Comparison of ENCODE assay signal across 1 cellular context in genomic region chr19:33403221-33403972, GRCh38.
TF ChIP-seq lines count a peak whose summit lies in the region.

No MANE protein-coding gene starts in this region.

TF ChIP-seq in HepG2, 621 proteins besides CTCF, POLR2A, EP300 and RAD21 (continued from another document and continues in another):
- peak; percentile 98 for TF ChIP-seq POGK (CRISPR knock-in tag; conservative IDR thresholded peaks at IDR 0.05)
- peak; percentile 97 for TF ChIP-seq SRY (CRISPR knock-in tag; IDR thresholded peaks at IDR 0.05)
- no peak for TF ChIP-seq CENPX (CRISPR knock-in tag; IDR thresholded peaks at IDR 0.05)
- peak; percentile 62; the same call in 1 of the 2 replicates for TF ChIP-seq FOXA1 (IDR thresholded peaks at IDR 0.05)
- peak; percentile 95 for TF ChIP-seq FOXA1 (CRISPR knock-in tag; IDR thresholded peaks at IDR 0.05)
- peak; percentile 64; the same call in 1 of the 2 replicates for TF ChIP-seq SIX1 (CRISPR knock-in tag; IDR thresholded peaks at IDR 0.05; ENCODE audit: borderline replicate concordance)
- no peak for TF ChIP-seq MAFG (CRISPR knock-in tag; IDR thresholded peaks at IDR 0.05)
- no peak for TF ChIP-seq ATAD3A (CRISPR knock-in tag; IDR thresholded peaks at IDR 0.05)
- peak; percentile 54; the same call in 1 of the 2 replicates for TF ChIP-seq ZNF646 (CRISPR knock-in tag; IDR thresholded peaks at IDR 0.05)
- TF ChIP-seq, protein P1, sequence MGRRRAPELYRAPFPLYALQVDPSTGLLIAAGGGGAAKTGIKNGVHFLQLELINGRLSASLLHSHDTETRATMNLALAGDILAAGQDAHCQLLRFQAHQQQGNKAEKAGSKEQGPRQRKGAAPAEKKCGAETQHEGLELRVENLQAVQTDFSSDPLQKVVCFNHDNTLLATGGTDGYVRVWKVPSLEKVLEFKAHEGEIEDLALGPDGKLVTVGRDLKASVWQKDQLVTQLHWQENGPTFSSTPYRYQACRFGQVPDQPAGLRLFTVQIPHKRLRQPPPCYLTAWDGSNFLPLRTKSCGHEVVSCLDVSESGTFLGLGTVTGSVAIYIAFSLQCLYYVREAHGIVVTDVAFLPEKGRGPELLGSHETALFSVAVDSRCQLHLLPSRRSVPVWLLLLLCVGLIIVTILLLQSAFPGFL (CRISPR knock-in tag; IDR thresholded peaks at IDR 0.05): 0 out of 2 replicates have a peak, but pooled peaks have one; percentile 80
- peak; percentile 91 for TF ChIP-seq ZBTB3 (CRISPR knock-in tag; IDR thresholded peaks at IDR 0.05; ENCODE audit: borderline replicate concordance, low read depth)
- TF ChIP-seq TARDBP (CRISPR knock-in tag; IDR thresholded peaks at IDR 0.05): peak; percentile 93
- no peak for TF ChIP-seq ZBTB8A (CRISPR knock-in tag; IDR thresholded peaks at IDR 0.05; ENCODE audit: borderline replicate concordance, low read depth)
- TF ChIP-seq, protein P2, sequence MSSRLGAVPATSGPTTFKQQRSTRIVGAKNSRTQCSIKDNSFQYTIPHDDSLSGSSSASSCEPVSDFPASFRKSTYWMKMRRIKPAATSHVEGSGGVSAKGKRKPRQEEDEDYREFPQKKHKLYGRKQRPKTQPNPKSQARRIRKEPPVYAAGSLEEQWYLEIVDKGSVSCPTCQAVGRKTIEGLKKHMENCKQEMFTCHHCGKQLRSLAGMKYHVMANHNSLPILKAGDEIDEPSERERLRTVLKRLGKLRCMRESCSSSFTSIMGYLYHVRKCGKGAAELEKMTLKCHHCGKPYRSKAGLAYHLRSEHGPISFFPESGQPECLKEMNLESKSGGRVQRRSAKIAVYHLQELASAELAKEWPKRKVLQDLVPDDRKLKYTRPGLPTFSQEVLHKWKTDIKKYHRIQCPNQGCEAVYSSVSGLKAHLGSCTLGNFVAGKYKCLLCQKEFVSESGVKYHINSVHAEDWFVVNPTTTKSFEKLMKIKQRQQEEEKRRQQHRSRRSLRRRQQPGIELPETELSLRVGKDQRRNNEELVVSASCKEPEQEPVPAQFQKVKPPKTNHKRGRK (CRISPR knock-in tag; IDR thresholded peaks at IDR 0.05): 0 out of 2 replicates have a peak, but pooled peaks have one; percentile 16
- TF ChIP-seq ZNF850 (CRISPR knock-in tag; conservative IDR thresholded peaks at IDR 0.05): 0 out of 2 replicates have a peak, but pooled peaks have one; percentile 15
- TF ChIP-seq, protein P3, sequence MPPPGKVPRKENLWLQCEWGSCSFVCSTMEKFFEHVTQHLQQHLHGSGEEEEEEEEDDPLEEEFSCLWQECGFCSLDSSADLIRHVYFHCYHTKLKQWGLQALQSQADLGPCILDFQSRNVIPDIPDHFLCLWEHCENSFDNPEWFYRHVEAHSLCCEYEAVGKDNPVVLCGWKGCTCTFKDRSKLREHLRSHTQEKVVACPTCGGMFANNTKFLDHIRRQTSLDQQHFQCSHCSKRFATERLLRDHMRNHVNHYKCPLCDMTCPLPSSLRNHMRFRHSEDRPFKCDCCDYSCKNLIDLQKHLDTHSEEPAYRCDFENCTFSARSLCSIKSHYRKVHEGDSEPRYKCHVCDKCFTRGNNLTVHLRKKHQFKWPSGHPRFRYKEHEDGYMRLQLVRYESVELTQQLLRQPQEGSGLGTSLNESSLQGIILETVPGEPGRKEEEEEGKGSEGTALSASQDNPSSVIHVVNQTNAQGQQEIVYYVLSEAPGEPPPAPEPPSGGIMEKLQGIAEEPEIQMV (CRISPR knock-in tag; IDR thresholded peaks at IDR 0.05; ENCODE audit: low read depth): peak; percentile 92
- peak; percentile 93 for TF ChIP-seq TSC22D2 (CRISPR knock-in tag; IDR thresholded peaks at IDR 0.05; ENCODE audit: borderline replicate concordance)
- TF ChIP-seq SMARCE1 (IDR thresholded peaks at IDR 0.05; ENCODE audit: borderline replicate concordance): no peak
- peak; percentile 97 for TF ChIP-seq ZMAT3 (CRISPR knock-in tag; conservative IDR thresholded peaks at IDR 0.05)
- TF ChIP-seq SNAPC5 (CRISPR knock-in tag; IDR thresholded peaks at IDR 0.05; ENCODE audit: borderline replicate concordance): peak; percentile 79; the same call in 1 of the 2 replicates
- TF ChIP-seq SOX6 (IDR thresholded peaks at IDR 0.05): no peak
- TF ChIP-seq SOX6 (CRISPR knock-in tag; IDR thresholded peaks at IDR 0.05): peak; percentile 94
- TF ChIP-seq, protein P4, sequence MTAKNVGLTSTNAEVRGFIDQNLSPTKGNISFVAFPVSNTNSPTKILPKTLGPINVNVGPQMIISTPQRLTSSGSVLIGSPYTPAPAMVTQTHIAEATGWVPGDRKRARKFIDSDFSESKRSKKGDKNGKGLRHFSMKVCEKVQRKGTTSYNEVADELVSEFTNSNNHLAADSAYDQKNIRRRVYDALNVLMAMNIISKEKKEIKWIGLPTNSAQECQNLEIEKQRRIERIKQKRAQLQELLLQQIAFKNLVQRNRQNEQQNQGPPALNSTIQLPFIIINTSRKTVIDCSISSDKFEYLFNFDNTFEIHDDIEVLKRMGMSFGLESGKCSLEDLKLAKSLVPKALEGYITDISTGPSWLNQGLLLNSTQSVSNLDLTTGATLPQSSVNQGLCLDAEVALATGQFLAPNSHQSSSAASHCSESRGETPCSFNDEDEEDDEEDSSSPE (CRISPR knock-in tag; IDR thresholded peaks at IDR 0.05): peak; percentile 95
- no peak for TF ChIP-seq MAFF (IDR thresholded peaks at IDR 0.05; ENCODE audit: low read depth, low read length)
- peak; percentile 54; the same call in 1 of the 2 replicates for TF ChIP-seq ZNF143 (CRISPR knock-in tag; IDR thresholded peaks at IDR 0.05)
- peak; percentile 35; the same call in 1 of the 2 replicates for TF ChIP-seq FOSL1 (CRISPR knock-in tag; IDR thresholded peaks at IDR 0.05; ENCODE audit: borderline replicate concordance)
- TF ChIP-seq ZBTB25 (CRISPR knock-in tag; IDR thresholded peaks at IDR 0.05): peak; percentile 87
- TF ChIP-seq ZNF335 (CRISPR knock-in tag; IDR thresholded peaks at IDR 0.05): peak; percentile 87
- 0 out of 2 replicates have a peak, but pooled peaks have one; percentile 20 for TF ChIP-seq SSRP1 (CRISPR knock-in tag; IDR thresholded peaks at IDR 0.05)
- TF ChIP-seq, protein P5, sequence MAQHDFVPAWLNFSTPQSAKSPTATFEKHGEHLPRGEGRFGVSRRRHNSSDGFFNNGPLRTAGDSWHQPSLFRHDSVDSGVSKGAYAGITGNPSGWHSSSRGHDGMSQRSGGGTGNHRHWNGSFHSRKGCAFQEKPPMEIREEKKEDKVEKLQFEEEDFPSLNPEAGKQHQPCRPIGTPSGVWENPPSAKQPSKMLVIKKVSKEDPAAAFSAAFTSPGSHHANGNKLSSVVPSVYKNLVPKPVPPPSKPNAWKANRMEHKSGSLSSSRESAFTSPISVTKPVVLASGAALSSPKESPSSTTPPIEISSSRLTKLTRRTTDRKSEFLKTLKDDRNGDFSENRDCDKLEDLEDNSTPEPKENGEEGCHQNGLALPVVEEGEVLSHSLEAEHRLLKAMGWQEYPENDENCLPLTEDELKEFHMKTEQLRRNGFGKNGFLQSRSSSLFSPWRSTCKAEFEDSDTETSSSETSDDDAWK (CRISPR knock-in tag; IDR thresholded peaks at IDR 0.05): no peak
- TF ChIP-seq ZNF530 (CRISPR knock-in tag; IDR thresholded peaks at IDR 0.05; ENCODE audit: low read depth): no peak
- peak; percentile 90 for TF ChIP-seq ZSCAN25 (CRISPR knock-in tag; IDR thresholded peaks at IDR 0.05)
- peak; percentile 86 for TF ChIP-seq HNF1B (CRISPR knock-in tag; IDR thresholded peaks at IDR 0.05)
- TF ChIP-seq, protein P6, sequence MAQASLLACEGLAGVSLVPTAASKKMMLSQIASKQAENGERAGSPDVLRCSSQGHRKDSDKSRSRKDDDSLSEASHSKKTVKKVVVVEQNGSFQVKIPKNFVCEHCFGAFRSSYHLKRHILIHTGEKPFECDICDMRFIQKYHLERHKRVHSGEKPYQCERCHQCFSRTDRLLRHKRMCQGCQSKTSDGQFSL (CRISPR knock-in tag; IDR thresholded peaks at IDR 0.05): peak; percentile 91
- no peak for TF ChIP-seq ZFP62 (CRISPR knock-in tag; IDR thresholded peaks at IDR 0.05)
- TF ChIP-seq NONO (IDR thresholded peaks at IDR 0.05): no peak
- TF ChIP-seq NONO (CRISPR knock-in tag; conservative IDR thresholded peaks at IDR 0.05): peak; percentile 90
- peak; percentile 92; the same call in 1 of the 2 replicates for TF ChIP-seq CAMTA2 (CRISPR knock-in tag; IDR thresholded peaks at IDR 0.05; ENCODE audit: borderline replicate concordance)
